ENCODE assay signal across 2 cellular contexts in genomic region chr7:66353547-66353946, GRCh38.
TF ChIP-seq lines count a peak whose summit lies in the region.

No MANE protein-coding gene starts in this region.

TF ChIP-seq in liver, 16 proteins besides CTCF, POLR2A, EP300 and RAD21 (continued from another document):
- TF ChIP-seq ATF3 (IDR thresholded peaks at IDR 0.05): no peak
TF ChIP-seq in liver: peak in this region for 3.

TF ChIP-seq in HepG2, 621 proteins besides CTCF, POLR2A, EP300 and RAD21 (continued from another document):
- TF ChIP-seq ZNF563 (CRISPR knock-in tag; IDR thresholded peaks at IDR 0.05): no peak
- no peak for TF ChIP-seq ISX (CRISPR knock-in tag; conservative IDR thresholded peaks at IDR 0.05)
- TF ChIP-seq NONO (IDR thresholded peaks at IDR 0.05): no peak
- TF ChIP-seq NONO (CRISPR knock-in tag; conservative IDR thresholded peaks at IDR 0.05): no peak
- no peak for TF ChIP-seq TBP (CRISPR knock-in tag; IDR thresholded peaks at IDR 0.05)
- TF ChIP-seq FOXJ3 (CRISPR knock-in tag; IDR thresholded peaks at IDR 0.05; ENCODE audit: borderline replicate concordance): no peak
- no peak for TF ChIP-seq ETV5 (CRISPR knock-in tag; IDR thresholded peaks at IDR 0.05; ENCODE audit: borderline replicate concordance)
- TF ChIP-seq KMT2A (CRISPR knock-in tag; IDR thresholded peaks at IDR 0.05): no peak
- no peak for TF ChIP-seq ZNF652 (CRISPR knock-in tag; IDR thresholded peaks at IDR 0.05; ENCODE audit: borderline replicate concordance, low read depth)
- TF ChIP-seq SNAPC4 (CRISPR knock-in tag; IDR thresholded peaks at IDR 0.05): no peak
- no peak for TF ChIP-seq GABPA (IDR thresholded peaks at IDR 0.05; ENCODE audit: low read depth, low read length)
- no peak for TF ChIP-seq GABPA (CRISPR knock-in tag; IDR thresholded peaks at IDR 0.05; ENCODE audit: low read depth)
- TF ChIP-seq ZNF264 (CRISPR knock-in tag; IDR thresholded peaks at IDR 0.05): no peak
- TF ChIP-seq MAF1 (CRISPR knock-in tag; IDR thresholded peaks at IDR 0.05; ENCODE audit: borderline replicate concordance): no peak
- TF ChIP-seq NFRKB (IDR thresholded peaks at IDR 0.05): no peak
- TF ChIP-seq ZNF382 (CRISPR knock-in tag; IDR thresholded peaks at IDR 0.05; ENCODE audit: borderline replicate concordance): no peak
- no peak for TF ChIP-seq RXRA (CRISPR knock-in tag; IDR thresholded peaks at IDR 0.05)
- no peak for TF ChIP-seq ZNF615 (CRISPR knock-in tag; IDR thresholded peaks at IDR 0.05; ENCODE audit: borderline replicate concordance)
